In the genomic region with DNA sequence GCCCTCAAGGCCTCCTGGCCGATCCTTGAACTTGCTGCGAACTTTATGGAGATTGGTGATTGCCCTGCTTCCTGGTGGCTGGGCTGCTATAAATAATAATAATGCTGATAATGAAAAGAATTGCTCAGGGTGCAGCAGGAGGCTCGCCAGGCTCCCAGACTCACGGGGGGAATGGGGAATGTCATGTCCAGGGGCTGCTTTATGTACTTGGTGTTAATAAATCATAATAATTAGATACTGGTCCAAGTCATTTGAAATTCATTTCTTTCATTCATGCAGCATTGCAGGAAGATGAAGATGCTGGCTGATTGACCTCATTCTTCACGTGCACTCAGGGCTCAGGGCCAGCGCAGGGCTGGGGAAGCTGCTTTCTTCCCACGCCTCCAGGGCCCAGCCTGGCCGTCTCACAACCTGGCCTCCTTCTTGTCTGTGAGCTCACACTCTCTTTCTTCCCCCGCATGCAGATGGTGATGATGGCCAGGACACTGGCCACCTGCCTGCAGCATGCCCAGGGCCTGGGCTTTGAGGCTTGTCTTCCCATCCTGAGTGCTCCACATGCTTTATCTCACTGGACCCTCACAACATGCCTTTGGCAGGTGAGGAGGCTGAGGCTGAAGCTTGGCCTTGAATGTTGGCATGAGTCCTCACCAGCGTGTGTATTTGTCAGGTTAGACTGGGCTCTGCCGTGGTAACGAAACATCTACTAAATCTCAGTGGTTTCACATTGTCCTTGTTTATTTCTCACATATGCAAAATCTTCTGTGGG, we compare ENCODE assay signal across 9 cellular contexts.
A peak's percentile ranks its signal among the peaks of the same experiment; 100 is the strongest.
DNase-seq lines count a peak whose midpoint lies in the region; ATAC-seq and TF ChIP-seq lines count a peak whose summit lies in the region.
"Had no signal": no experiment of that assay in that cellular context is flagged by ENCODE, and none has a peak within 500 bp of the region (broad histone marks: within the 10 kb centered on the region; RNA-seq: fewer than 3 reads in every experiment).

No MANE protein-coding gene starts in this region.

- 40 to 45% methylated on average over 12 of the region's 12 CpGs for WGBS in GM23248 (ENCODE audit: low coverage in 1 of 2, low lambda C conversion rate in 2 of 2, missing lambda C conversion rate in 2 of 2), 2 experiments

- H3K4me2 ChIP-seq in GM23248 (ENCODE audit: unreplicated experiment): no peak overlapping the region

- no peaks in the 10 kb centered on the region for H3K36me3 Mint-ChIP-seq in mesothelial cell of epicardium

- H3K9me2 ChIP-seq in GM23248 (ENCODE audit: insufficient read depth): no peaks in the 10 kb centered on the region

- no peaks in the 10 kb centered on the region for H4K20me1 ChIP-seq in GM23248 (ENCODE audit: insufficient read depth)

- no peak overlapping the region for H3K4me3 ChIP-seq in GM23248

- H3K27ac ChIP-seq in GM23248: no peak overlapping the region

- H3K4me1 ChIP-seq in GM23248 (ENCODE audit: insufficient read depth): peaks cover 13% of the 10 kb centered on the region

- no peak overlapping the region for H3K4me3 Mint-ChIP-seq in mesothelial cell of epicardium

- no peak for ATAC-seq in GM21737 (IDR thresholded peaks at IDR 0.05; ENCODE audit: unreplicated experiment)

- peak overlapping the region; percentile 95 for H3K27ac Mint-ChIP-seq in mesothelial cell of epicardium

- no peaks in the 10 kb centered on the region for H3K9me3 ChIP-seq in GM23248 (ENCODE audit: low read depth)

- H3K4me1 Mint-ChIP-seq in mesothelial cell of epicardium: peaks cover 78% of the 10 kb centered on the region

- no peaks in the 10 kb centered on the region for H3K79me2 ChIP-seq in GM23248 (ENCODE audit: insufficient read depth)

- no peaks in the 10 kb centered on the region for H3K36me3 ChIP-seq in GM23248 (ENCODE audit: low read depth)

- H3K9me3 Mint-ChIP-seq in mesothelial cell of epicardium: peaks cover 6% of the 10 kb centered on the region

- H3K9ac ChIP-seq in GM23248: no peak overlapping the region

- in situ Hi-C loops in GM23248 (cut with MboI): no loop called here

- H3F3A ChIP-seq in GM23248 (ENCODE audit: insufficient read depth): no peaks in the 10 kb centered on the region

- H3K27me3 ChIP-seq in GM23248 (replicated peaks; ENCODE audit: insufficient read depth): no peaks in the 10 kb centered on the region

- TF ChIP-seq CTCF in mesothelial cell of epicardium (IDR thresholded peaks at IDR 0.05; ENCODE audit: unreplicated experiment): no peak

- no peak overlapping the region for H2AFZ ChIP-seq in GM23248

- H3K27me3 Mint-ChIP-seq in mesothelial cell of epicardium (ENCODE audit: low read depth): no peaks in the 10 kb centered on the region

- DNase-seq in GM04503 (ENCODE audit: low read depth): peak; percentile 43
- peak; percentile 82 for DNase-seq in GM23248
- peak; percentile 60 for DNase-seq in SK-N-DZ (ENCODE audit: low spot score)
- DNase-seq in mesothelial cell of epicardium (ENCODE audit: low spot score in 2 of 2, unreplicated experiment in 2 of 2): peak; percentile 61 to 75
- no peak for DNase-seq in epidermal melanocyte (ENCODE audit: insufficient read length, low spot score)
- DNase-seq in activated CD4-positive, alpha-beta T cell treated with anti-CD3 and anti-CD28 coated beads for 4 hours: no peak
- DNase-seq in stimulated activated CD4-positive, alpha-beta T cell treated with anti-CD3 and anti-CD28 coated beads, Interleukin-4, amount 100 ng/mL, for 24 hours: no peak
- DNase-seq: activated naive CD4-positive, alpha-beta T cell treated with anti-CD3 and anti-CD28 coated beads, Interleukin-2, amount 50 U/mL, for 16 hours had no signal

Comparison
In these comparisons a context has a peak if more than half of its experiments do, and no peak if none do; other contexts are left out.
1. DNase-seq: peak in GM04503 (single experiment), GM23248 (single experiment), SK-N-DZ (single experiment) and mesothelial cell of epicardium (2 of 2); none in epidermal melanocyte (single experiment), activated CD4-positive, alpha-beta T cell treated with anti-CD3 and anti-CD28 coated beads for 4 hours (0 of 2) and stimulated activated CD4-positive, alpha-beta T cell treated with anti-CD3 and anti-CD28 coated beads, Interleukin-4, amount 100 ng/mL, for 24 hours (single experiment).